8 cellular contexts compared by ENCODE assay signal in the genomic region with DNA sequence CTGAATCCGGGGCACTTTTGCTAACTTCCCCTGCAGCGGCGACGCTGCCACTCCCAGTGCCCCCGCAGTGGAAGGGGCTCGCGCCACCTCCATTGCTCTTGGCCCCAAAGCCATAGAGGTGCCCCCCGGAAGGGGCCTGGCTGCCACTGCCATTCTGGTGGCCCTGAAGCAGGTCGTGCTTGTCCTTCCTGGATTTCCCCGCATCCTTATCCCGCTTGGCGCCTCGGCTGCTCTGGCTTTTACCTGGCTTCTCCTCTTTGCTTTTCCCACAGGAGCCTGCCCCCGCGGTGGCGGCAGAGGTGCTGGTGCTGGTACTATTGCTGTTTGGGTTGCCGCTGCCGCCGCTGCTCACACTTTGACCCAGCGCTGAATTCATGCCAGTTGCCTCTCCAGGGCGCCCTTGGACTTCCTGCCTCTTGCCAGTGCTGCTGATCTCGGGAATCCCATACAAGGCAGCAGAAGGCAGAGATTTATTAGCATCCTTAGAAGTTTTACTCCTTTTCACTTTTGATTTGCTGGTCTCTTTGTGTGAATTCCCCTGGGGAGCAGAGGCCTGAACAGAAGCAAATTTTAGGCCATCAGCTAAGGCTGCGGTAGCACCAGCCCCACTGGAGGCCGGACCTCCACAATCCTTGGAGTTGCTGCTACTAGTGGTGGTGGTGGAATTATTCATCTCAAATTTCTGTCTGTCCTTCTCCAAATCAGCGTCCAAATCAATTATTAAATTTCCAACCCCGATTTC. TPM values are rescaled to one million over a fixed set of nuclear protein-coding genes. Genes with fewer than 3 reads are reported as not detected.
DNase-seq lines count a peak whose midpoint lies in the region; ATAC-seq and TF ChIP-seq lines count a peak whose summit lies in the region.

No MANE protein-coding gene starts in this region.

- peak in 2 of 3 experiments; percentile 37 to 40 for DNase-seq in NCI-H1417 (lab: John Stamatoyannopoulos, UW)
- DNase-seq in NCI-H1417 treated with DMSO at 0.1 percent for 48 hours (lab: John Stamatoyannopoulos, UW): no peak
- DNase-seq in coronary artery (ENCODE audit: low spot score): peak; percentile 79
- DNase-seq in lung microvascular endothelial cell (ENCODE audit: low read depth in 2 of 2): peak; percentile 46 to 56
- DNase-seq in ureter (ENCODE audit: low spot score): peak; percentile 66
- no peak for DNase-seq in activated CD8-positive, alpha-beta memory T cell treated with anti-CD3 and anti-CD28 coated beads, Interleukin-2, amount 50 U/mL, for 4 hours
- DNase-seq in mesothelial cell of epicardium (ENCODE audit: low spot score in 2 of 2, unreplicated experiment in 2 of 2): no peak

- H3K4me3 Mint-ChIP-seq in mesothelial cell of epicardium: no peak overlapping the region

- H3K27me3 Mint-ChIP-seq in mesothelial cell of epicardium (ENCODE audit: low read depth): no peaks in the 10 kb centered on the region

- ATAC-seq in HG02588 (IDR thresholded peaks at IDR 0.05; ENCODE audit: unreplicated experiment): no peak

- TF ChIP-seq CTCF in coronary artery (IDR thresholded peaks at IDR 0.05): no peak
- TF ChIP-seq CTCF in mesothelial cell of epicardium (IDR thresholded peaks at IDR 0.05; ENCODE audit: unreplicated experiment): no peak

- peak overlapping the region; percentile 86 for H3K4me3 ChIP-seq in coronary artery

- H3K27ac Mint-ChIP-seq in mesothelial cell of epicardium: no peak overlapping the region

- peak overlapping the region; percentile 89 to 90 for H3K27ac ChIP-seq in coronary artery

- H3K9me3 Mint-ChIP-seq in mesothelial cell of epicardium: no peaks in the 10 kb centered on the region

- H3K4me1 Mint-ChIP-seq in mesothelial cell of epicardium: peaks cover 12% of the 10 kb centered on the region

- H3K36me3 Mint-ChIP-seq in mesothelial cell of epicardium: no peaks in the 10 kb centered on the region

RNA-seq across cellular contexts. Expression of a gene that starts 2.1 kb away (rescaled TPM):
- total RNA-seq in lung microvascular endothelial cell (5.8 and 10.2 TPM in 2 replicates), ureter (29.6 TPM), mesothelial cell of epicardium (31.8 to 35.0 TPM (median 34.3 TPM) in 3 replicates)

Comparison
In these comparisons a context has a peak if more than half of its experiments do, and no peak if none do; other contexts are left out.
1. DNase-seq: peak in NCI-H1417 (2 of 3), coronary artery (single experiment), lung microvascular endothelial cell (2 of 2) and ureter (single experiment); none in NCI-H1417 treated with DMSO at 0.1 percent for 48 hours (single experiment), activated CD8-positive, alpha-beta memory T cell treated with anti-CD3 and anti-CD28 coated beads, Interleukin-2, amount 50 U/mL, for 4 hours (single experiment) and mesothelial cell of epicardium (0 of 2).